ENCODE assay signal across 12 cellular contexts in the genomic region with DNA sequence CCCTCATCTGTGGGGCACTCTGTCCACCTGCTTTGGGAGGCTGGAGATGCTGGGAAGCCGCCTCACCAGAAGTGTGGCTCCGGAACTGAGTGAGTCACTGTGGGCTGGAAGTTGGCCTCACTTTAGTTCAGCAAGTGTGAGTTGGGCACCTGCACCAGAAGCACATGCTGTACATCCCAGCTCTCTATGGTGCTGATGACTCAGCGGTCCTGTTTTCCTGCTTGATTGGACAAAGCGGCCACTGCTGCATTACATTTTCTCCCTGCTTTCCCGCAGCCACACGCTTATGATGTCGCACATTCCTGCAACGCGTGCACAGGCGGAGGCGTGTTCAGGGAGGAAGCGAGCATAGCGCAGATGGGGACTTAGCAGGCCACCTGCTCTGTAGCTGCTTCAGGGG. TPM values are rescaled to one million over a fixed set of nuclear protein-coding genes. Genes with fewer than 3 reads are reported as not detected.
DNase-seq lines count a peak whose midpoint lies in the region; TF ChIP-seq lines count a peak whose summit lies in the region.
"Had no signal": no experiment of that assay in that cellular context is flagged by ENCODE, and none has a peak within 500 bp of the region (broad histone marks: within the 10 kb centered on the region; RNA-seq: fewer than 3 reads in every experiment).

No MANE protein-coding gene starts in this region.

- no peaks in the 10 kb centered on the region for H3K9me3 Mint-ChIP-seq in Caco-2 (ENCODE audit: unreplicated experiment)
- H3K9me3 Mint-ChIP-seq: activated naive CD8-positive, alpha-beta T cell treated with anti-CD3 and anti-CD28 coated beads, Interleukin-2, amount 10 ng/mL, durations not matched to agents 7 days and 5 days had no signal

- H3K4me1 ChIP-seq in Caco-2, result no peaks in the 10 kb centered on the region
- H3K4me1 ChIP-seq: right lobe of liver had no signal

- H3K36me3 ChIP-seq in Caco-2 (ENCODE audit: control insufficient read depth, insufficient read depth, low read length), result no peaks in the 10 kb centered on the region

- no peaks in the 10 kb centered on the region for H3K27me3 Mint-ChIP-seq in Caco-2 (ENCODE audit: insufficient read depth, unreplicated experiment)

- DNase-seq in stimulated activated CD4-positive, alpha-beta T cell treated with anti-CD3 and anti-CD28 coated beads, Interleukin-15, amount 100 ng/mL, for 24 hours, result peak; percentile 3
- no peak for DNase-seq in stimulated activated CD4-positive, alpha-beta T cell treated with anti-CD3 and anti-CD28 coated beads, Interleukin-1b, Interleukin-23, amount 100 ng/mL, for 48 hours
- DNase-seq in SW480 (ENCODE audit: low spot score) (peak; percentile 97), fibroblast of villous mesenchyme (ENCODE audit: low read depth) (peak; percentile 3), Caco-2 (no peak), NCI-H774 (lab: John Stamatoyannopoulos, UW) (no peak), AML-193 (lab: John Stamatoyannopoulos, UW) (no peak), HuH-7.5 (ENCODE audit: low spot score) (no peak)
- DNase-seq: activated CD4-positive, alpha-beta T cell treated with anti-CD3 and anti-CD28 coated beads, Interleukin-2, amount 50 U/mL, for 4 hours; activated naive CD8-positive, alpha-beta T cell treated with anti-CD3 and anti-CD28 coated beads, Interleukin-2, amount 10 ng/mL, durations not matched to agents 7 days and 5 days; right lobe of liver had no signal

- H3K27ac Mint-ChIP-seq in Caco-2 (ENCODE audit: unreplicated experiment), result no peak overlapping the region
- H3K27ac Mint-ChIP-seq: activated naive CD8-positive, alpha-beta T cell treated with anti-CD3 and anti-CD28 coated beads, Interleukin-2, amount 10 ng/mL, durations not matched to agents 7 days and 5 days had no signal

- no peak for TF ChIP-seq CTCF in fibroblast of villous mesenchyme (IDR thresholded peaks at IDR 0.05; ENCODE audit: insufficient read depth, low read depth, low read length)
- no peak for TF ChIP-seq CTCF in Caco-2 (IDR thresholded peaks at IDR 0.05; ENCODE audit: insufficient read depth in 1 of 2, low read depth in 1 of 2, low read length in 1 of 2, severe bottlenecking in 1 of 2, unreplicated experiment in 1 of 2)

- intact Hi-C loops in Caco-2 (cut with micrococcal nuclease; ENCODE audit: unreplicated experiment), result no loop called here

- BruUV-seq in Caco-2 (replicated peaks; lab: Mats Ljungman, UMichigan), result no TSS peak

- peaks cover 34% of the 10 kb centered on the region for H3K36me3 Mint-ChIP-seq in Caco-2 (ENCODE audit: insufficient read depth, unreplicated experiment)
- H3K36me3 Mint-ChIP-seq: activated naive CD8-positive, alpha-beta T cell treated with anti-CD3 and anti-CD28 coated beads, Interleukin-2, amount 10 ng/mL, durations not matched to agents 7 days and 5 days had no signal

- no peak overlapping the region for H3K4me3 Mint-ChIP-seq in Caco-2 (ENCODE audit: unreplicated experiment)
- H3K4me3 Mint-ChIP-seq: activated naive CD8-positive, alpha-beta T cell treated with anti-CD3 and anti-CD28 coated beads, Interleukin-2, amount 10 ng/mL, durations not matched to agents 7 days and 5 days had no signal

- H3K4me3 ChIP-seq in fibroblast of villous mesenchyme (ENCODE audit: low read depth, low read length), result no peak overlapping the region
- no peak overlapping the region for H3K4me3 ChIP-seq in Caco-2 (ENCODE audit: low read depth, low read length)
- H3K4me3 ChIP-seq: lung, right lobe of liver had no signal

- CTCF ChIA-PET in Caco-2 (lab: Charles Lee), result no interaction called here

- no peaks in the 10 kb centered on the region for H3K27me3 ChIP-seq in Caco-2 (replicated peaks; ENCODE audit: control insufficient read depth, insufficient read depth, low read length)
- H3K27me3 ChIP-seq: right lobe of liver had no signal

- POLR2A ChIA-PET in Caco-2 (lab: Charles Lee), result no interaction called here

- no peaks in the 10 kb centered on the region for H3K4me1 Mint-ChIP-seq in Caco-2 (ENCODE audit: low read depth, unreplicated experiment)

- no peaks in the 10 kb centered on the region for H3K9me3 ChIP-seq in Caco-2
- H3K9me3 ChIP-seq: right lobe of liver had no signal

RNA-seq across cellular contexts. Expression of a gene that starts 26.8 kb away (rescaled TPM):
- total RNA-seq in fibroblast of villous mesenchyme, result under 0.01 TPM in 1 of 2 replicates, not detected in the other
- total RNA-seq in Caco-2 (2022), result not detected in 2 replicates
- total RNA-seq: activated naive CD8-positive, alpha-beta T cell treated with anti-CD3 and anti-CD28 coated beads, Interleukin-2, amount 10 ng/mL, durations not matched to agents 7 days and 5 days had no signal

Comparison
In these comparisons a context has a peak if more than half of its experiments do, and no peak if none do; other contexts are left out.
1. DNase-seq: peak in stimulated activated CD4-positive, alpha-beta T cell treated with anti-CD3 and anti-CD28 coated beads, Interleukin-15, amount 100 ng/mL, for 24 hours (single experiment), SW480 (single experiment) and fibroblast of villous mesenchyme (single experiment); none in stimulated activated CD4-positive, alpha-beta T cell treated with anti-CD3 and anti-CD28 coated beads, Interleukin-1b, Interleukin-23, amount 100 ng/mL, for 48 hours (single experiment), Caco-2 (0 of 2), NCI-H774 (single experiment), AML-193 (0 of 2) and HuH-7.5 (single experiment).